8 cellular contexts compared by ENCODE assay signal in the genomic region with DNA sequence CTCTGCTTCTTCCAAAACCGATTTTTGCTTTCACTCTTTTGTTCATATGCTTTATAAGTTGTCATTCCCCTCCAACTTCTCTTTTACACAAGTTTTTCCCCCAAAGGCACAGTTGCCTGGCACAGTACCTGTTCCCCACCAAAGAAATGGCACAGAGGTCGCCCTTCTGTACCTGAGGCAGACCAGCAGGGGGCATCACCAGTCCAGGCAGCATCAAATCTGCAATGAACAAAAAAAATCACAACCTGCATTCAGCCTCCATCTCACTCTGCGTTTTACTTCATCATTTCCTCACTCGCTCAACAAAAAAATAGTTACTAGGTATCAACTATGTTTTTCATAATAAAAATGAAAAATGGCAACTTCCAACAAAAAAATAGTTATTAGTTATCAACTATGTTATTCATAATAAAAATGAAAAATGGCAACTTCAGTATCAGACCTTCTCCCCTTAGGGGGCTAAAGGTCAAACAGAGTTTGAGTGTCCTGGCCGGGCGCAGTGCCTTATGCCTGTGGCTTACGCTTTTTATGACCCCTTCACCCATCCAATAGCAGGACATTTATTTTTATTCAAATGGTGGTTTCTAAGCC. TPM values are rescaled to one million over a fixed set of nuclear protein-coding genes. Genes with fewer than 3 reads are reported as not detected.
A peak's percentile ranks its signal among the peaks of the same experiment; 100 is the strongest.
DNase-seq lines count a peak whose midpoint lies in the region; ATAC-seq, FAIRE-seq and TF ChIP-seq lines count a peak whose summit lies in the region.

No MANE protein-coding gene starts in this region.

- no peak overlapping the region for H3K9ac ChIP-seq in adipocyte (ENCODE audit: low read length)
- no peak overlapping the region for H3K9ac ChIP-seq in HepG2 (ENCODE audit: insufficient read depth, low read depth, low read length)

- no peak overlapping the region for H3K27ac ChIP-seq in CD4-positive, alpha-beta memory T cell (ENCODE audit: low read depth, low read length)
- H3K27ac ChIP-seq in HL-60 (replicated peaks) (no peak overlapping the region), HepG2 (ENCODE audit: extremely low read length, insufficient read depth, low read length) (no peak overlapping the region)

- peaks cover 13% of the 10 kb centered on the region for H3K79me2 ChIP-seq in HepG2 (ENCODE audit: insufficient read depth, low read length)

- in situ Hi-C loops in HepG2 (cut with HindIII; ENCODE audit: extremely low pct_ligation_motif_present, low pct_unique_long_range_greater_than_20kb): no loop called here

- no peak overlapping the region for H3K4me3 ChIP-seq in CD4-positive, alpha-beta memory T cell (ENCODE audit: low read length in 2 of 2)
- H3K4me3 ChIP-seq in HL-60 (replicated peaks; ENCODE audit: insufficient read depth, low read length): no peak overlapping the region
- no peak overlapping the region for H3K4me3 ChIP-seq in adipocyte (ENCODE audit: low read length)
- no peak overlapping the region for H3K4me3 ChIP-seq in HepG2 (replicated peaks in 1 of 3; ENCODE audit: insufficient read depth in 1 of 3, low read depth in 2 of 3, low read length in 3 of 3)

- H3K9me3 ChIP-seq in CD4-positive, alpha-beta memory T cell (ENCODE audit: control insufficient read depth in 1 of 2, low read length in 2 of 2): no peaks in the 10 kb centered on the region
- H3K9me3 ChIP-seq in adipocyte (ENCODE audit: control insufficient read depth, low read length) (no peaks in the 10 kb centered on the region), HepG2 (ENCODE audit: low read length) (no peaks in the 10 kb centered on the region)

- peak; percentile 23 for FAIRE-seq in HepG2 (lab: Jason Lieb, UNC)

- no peak for TF ChIP-seq RAD21 in HepG2 (CRISPR knock-in tag; IDR thresholded peaks at IDR 0.05)

- H2AFZ ChIP-seq in HepG2 (ENCODE audit: low read length): no peak overlapping the region

- CTCF ChIA-PET in CD4-positive, alpha-beta memory T cell (lab: Charles Lee; ENCODE audit: partially characterized antibody): interaction anchor here (0.6 to 3.1 kb wide), 9 partner anchors 8 to 373 kb away, joined by 3 to 16 read pairs (median 4); a partner anchor contains a TSS
- CTCF ChIA-PET in HepG2 (lab: Yijun Ruan, JAX; ENCODE audit: low intra/inter-chr PET ratio, low total read pairs): interaction anchor here (0.9 to 2.7 kb wide), 3 partner anchors 26 to 56 kb away, joined by 3 to 27 read pairs (median 4); no protein-coding TSS in a partner anchor

- TF ChIP-seq EP300 in HepG2 (IDR thresholded peaks at IDR 0.05; ENCODE audit: low read depth in 2 of 2, low read length in 2 of 2): no peak
- TF ChIP-seq EP300 in HepG2 (CRISPR knock-in tag; IDR thresholded peaks at IDR 0.05; ENCODE audit: borderline replicate concordance): no peak

- peak overlapping the region in 2 of 7 donors; percentile 2 to 78 for H3K27ac Mint-ChIP-seq in CD4-positive, alpha-beta memory T cell

- H3K27me3 ChIP-seq in CD4-positive, alpha-beta memory T cell (ENCODE audit: insufficient read depth, low read length): no peaks in the 10 kb centered on the region
- H3K27me3 ChIP-seq in HL-60 (ENCODE audit: insufficient read depth, poor library complexity, severe bottlenecking) (no peaks in the 10 kb centered on the region), adipocyte (replicated peaks; ENCODE audit: control insufficient read depth, insufficient read depth, low read length) (no peaks in the 10 kb centered on the region), HepG2 (ENCODE audit: control insufficient read depth in 1 of 2, insufficient read depth in 2 of 2, low read length in 2 of 2) (no peaks in the 10 kb centered on the region)

- TF ChIP-seq CTCF in HL-60 (IDR thresholded peaks at IDR 0.05; ENCODE audit: insufficient read depth, low read length) (peak; percentile 48), HepG2 (CRISPR knock-in tag; IDR thresholded peaks at IDR 0.05) (peak; percentile 73)

- WGBS in HepG2 (ENCODE audit: low lambda C conversion rate): 86% methylated on average over 7 of the region's 7 CpGs

- H3K4me2 ChIP-seq in HepG2 (ENCODE audit: low read depth, low read length): no peak overlapping the region

- H3K36me3 ChIP-seq in CD4-positive, alpha-beta memory T cell (ENCODE audit: insufficient read depth, low read length): peaks cover 40% of the 10 kb centered on the region
- H3K36me3 ChIP-seq in adipocyte (ENCODE audit: control insufficient read depth, insufficient read depth, low read length, severe bottlenecking): peaks cover 28% of the 10 kb centered on the region
- H3K36me3 ChIP-seq in HepG2 (replicated peaks in 1 of 2; ENCODE audit: control insufficient read depth in 1 of 2, insufficient read depth in 2 of 2, low read length in 2 of 2): peaks cover 7 to 45% of the 10 kb centered on the region in 2 experiments

- H3K4me3 Mint-ChIP-seq in CD4-positive, alpha-beta memory T cell: no peak overlapping the region

- intact Hi-C loops in CD4-positive, alpha-beta memory T cell (cut with micrococcal nuclease): loop anchor here (1.0 kb wide), 1 partner anchor 56 kb away; no protein-coding TSS in a partner anchor
- intact Hi-C loops in HepG2 (cut with micrococcal nuclease; ENCODE audit: unreplicated experiment): loop anchor here (2.0 kb wide), 1 partner anchor 57 kb away; no protein-coding TSS in a partner anchor

- no peaks in the 10 kb centered on the region for H3K9me3 Mint-ChIP-seq in CD4-positive, alpha-beta memory T cell

- POLR2A ChIA-PET in CD4-positive, alpha-beta memory T cell (lab: Charles Lee; ENCODE audit: partially characterized antibody): no interaction called here
- POLR2A ChIA-PET in HepG2 (lab: Yijun Ruan, JAX): no interaction called here

- H3K27me3 Mint-ChIP-seq in CD4-positive, alpha-beta memory T cell: no peaks in the 10 kb centered on the region

- TF ChIP-seq POLR2A in HepG2 (IDR thresholded peaks at IDR 0.05; ENCODE audit: insufficient read depth in 1 of 2, low read depth in 2 of 2, low read length in 2 of 2): no peak

- peaks cover 12 to 34% (median 21%) of the 10 kb centered on the region in 4 donors for H3K4me1 Mint-ChIP-seq in CD4-positive, alpha-beta memory T cell

- no peaks in the 10 kb centered on the region for H4K20me1 ChIP-seq in HepG2 (ENCODE audit: insufficient read depth, low read length)

- ATAC-seq in HepG2: no peak
- no peak for ATAC-seq in HG03469 (IDR thresholded peaks at IDR 0.05; ENCODE audit: unreplicated experiment)
- no peak for ATAC-seq in GM19463 (IDR thresholded peaks at IDR 0.05; ENCODE audit: unreplicated experiment)

- DNase-seq in CD4-positive, alpha-beta memory T cell: peak; percentile 52 to 60 (median 59)
- DNase-seq in HL-60 (ENCODE audit: low read depth in 1 of 2, low spot score in 1 of 2) (peak in 1 of 2 experiments; percentile 46), SKM-1 (lab: John Stamatoyannopoulos, UW; ENCODE audit: unreplicated experiment) (peak; percentile 10), adipocyte (ENCODE audit: low read depth) (peak; percentile 60), HepG2 (ENCODE audit: low spot score) (peak; percentile 30)
- peak; percentile 33 to 60 (median 49) for DNase-seq in stimulated activated naive CD4-positive, alpha-beta T cell (lab: John Stamatoyannopoulos, UW)

- peaks cover 12% of the 10 kb centered on the region for H3K4me1 ChIP-seq in CD4-positive, alpha-beta memory T cell (ENCODE audit: insufficient read depth, low read length)
- H3K4me1 ChIP-seq in adipocyte (ENCODE audit: control insufficient read depth, insufficient read depth, low read length) (peaks cover 14% of the 10 kb centered on the region), HepG2 (ENCODE audit: insufficient read depth, low read length) (peaks cover 10% of the 10 kb centered on the region)

- peaks cover 40 to 67% of the 10 kb centered on the region in 2 donors for H3K36me3 Mint-ChIP-seq in CD4-positive, alpha-beta memory T cell

- BruUV-seq in HepG2 (replicated peaks; lab: Mats Ljungman, UMichigan): no TSS peak

RNA-seq across cellular contexts. Expression of a gene that starts 4.1 kb away (rescaled TPM):
- 10 to 100 TPM; 53.5 to 54.5 TPM for total RNA-seq in CD4-positive, alpha-beta memory T cell
- 10 to 100 TPM; 33.5 to 38.9 TPM for polyA plus RNA-seq in CD4-positive, alpha-beta memory T cell
- total RNA-seq in HepG2 (2016; rRNA removed; fragmentation: Illumina TruSeq; extraction: Trizol): 45.1 and 47.5 TPM in 2 replicates
- 43.1 and 44.2 TPM in 2 replicates for total RNA-seq in HepG2 (2016; cell fraction: cytosol; rRNA removed; fragmentation: Illumina TruSeq; extraction: Trizol; ENCODE audit: low read depth)
- 44.4 and 45.6 TPM in 2 replicates for total RNA-seq in HepG2 (2016; cell fraction: insoluble cytoplasmic fraction; rRNA removed; fragmentation: Illumina TruSeq; extraction: Trizol)
- 66.4 and 71.1 TPM in 2 replicates for total RNA-seq in HepG2 (2016; cell fraction: membrane; rRNA removed; fragmentation: Illumina TruSeq; extraction: Trizol)
- total RNA-seq in HepG2 (2016; cell fraction: nucleus; rRNA removed; fragmentation: Illumina TruSeq; extraction: Trizol): 33.0 and 33.9 TPM in 2 replicates
- 61.1 and 64.9 TPM in 2 replicates for polyA plus RNA-seq in HepG2 (2011; rRNA removed)
- 57.5 and 59.2 TPM in 2 replicates for polyA plus RNA-seq in HepG2 (2011; cell fraction: cytosol; rRNA removed)
- 50.4 and 55.0 TPM in 2 replicates for polyA plus RNA-seq in HepG2 (2011; cell fraction: nucleus; rRNA removed)
- 35.2 and 37.1 TPM in 2 replicates for polyA plus RNA-seq in HepG2 (2012)
- 51.1 and 52.3 TPM in 2 replicates for polyA plus RNA-seq in HepG2 (2016; cell fraction: cytosol; fragmentation: Illumina TruSeq; extraction: Trizol; ENCODE audit: low read depth)
- 56.4 and 58.1 TPM in 2 replicates for polyA plus RNA-seq in HepG2 (2016; cell fraction: insoluble cytoplasmic fraction; fragmentation: Illumina TruSeq; extraction: Trizol; ENCODE audit: low read depth)
- 76.1 and 77.6 TPM in 2 replicates for polyA plus RNA-seq in HepG2 (2016; cell fraction: membrane; fragmentation: Illumina TruSeq; extraction: Trizol; ENCODE audit: low read depth)
- polyA plus RNA-seq in HepG2 (2016; cell fraction: nucleus; fragmentation: Illumina TruSeq; extraction: Trizol; ENCODE audit: insufficient read depth, low read depth): 56.2 and 57.6 TPM in 2 replicates
- polyA minus RNA-seq in HepG2 (2011; rRNA and poly(A)+ RNA removed; ENCODE audit: low replicate concordance): 48.8 and 93.5 TPM in 2 replicates
- 21.5 and 22.3 TPM in 2 replicates for polyA minus RNA-seq in HepG2 (2011; cell fraction: cytosol; rRNA and poly(A)+ RNA removed)
- 31.9 and 36.3 TPM in 2 replicates for polyA minus RNA-seq in HepG2 (2011; cell fraction: nucleus; rRNA and poly(A)+ RNA removed)

RNA-seq across cellular contexts. Expression of a gene that starts 27.1 kb away (rescaled TPM):
- total RNA-seq in CD4-positive, alpha-beta memory T cell: 1 to 10 TPM in 1 of 2 experiments, under 1 TPM in 1; 0.78 to 1.2 TPM
- under 1 TPM in 1 of 2 donors, not detected in 1; 0.22 TPM for polyA plus RNA-seq in CD4-positive, alpha-beta memory T cell
- total RNA-seq in HepG2 (2016; rRNA removed; fragmentation: Illumina TruSeq; extraction: Trizol): 2.8 and 4.1 TPM in 2 replicates
- total RNA-seq in HepG2 (2016; cell fraction: cytosol; rRNA removed; fragmentation: Illumina TruSeq; extraction: Trizol; ENCODE audit: low read depth): 0.44 and 0.81 TPM in 2 replicates
- total RNA-seq in HepG2 (2016; cell fraction: insoluble cytoplasmic fraction; rRNA removed; fragmentation: Illumina TruSeq; extraction: Trizol): 3.1 and 4.0 TPM in 2 replicates
- total RNA-seq in HepG2 (2016; cell fraction: membrane; rRNA removed; fragmentation: Illumina TruSeq; extraction: Trizol): 1.4 and 1.5 TPM in 2 replicates
- total RNA-seq in HepG2 (2016; cell fraction: nucleus; rRNA removed; fragmentation: Illumina TruSeq; extraction: Trizol): 1.7 and 2.7 TPM in 2 replicates
- 0.48 and 0.50 TPM in 2 replicates for polyA plus RNA-seq in HepG2 (2011; rRNA removed)
- 0.31 and 0.43 TPM in 2 replicates for polyA plus RNA-seq in HepG2 (2011; cell fraction: cytosol; rRNA removed)
- 0.29 and 0.58 TPM in 2 replicates for polyA plus RNA-seq in HepG2 (2011; cell fraction: nucleus; rRNA removed)
- polyA plus RNA-seq in HepG2 (2012): 0.40 and 0.43 TPM in 2 replicates
- polyA plus RNA-seq in HepG2 (2016; cell fraction: cytosol; fragmentation: Illumina TruSeq; extraction: Trizol; ENCODE audit: low read depth): 0.10 and 0.25 TPM in 2 replicates
- 1.7 and 2.1 TPM in 2 replicates for polyA plus RNA-seq in HepG2 (2016; cell fraction: insoluble cytoplasmic fraction; fragmentation: Illumina TruSeq; extraction: Trizol; ENCODE audit: low read depth)
- 0.34 and 0.35 TPM in 2 replicates for polyA plus RNA-seq in HepG2 (2016; cell fraction: membrane; fragmentation: Illumina TruSeq; extraction: Trizol; ENCODE audit: low read depth)
- 1.0 and 1.5 TPM in 2 replicates for polyA plus RNA-seq in HepG2 (2016; cell fraction: nucleus; fragmentation: Illumina TruSeq; extraction: Trizol; ENCODE audit: insufficient read depth, low read depth)
- 0.80 and 17.9 TPM in 2 replicates for polyA minus RNA-seq in HepG2 (2011; rRNA and poly(A)+ RNA removed; ENCODE audit: low replicate concordance)
- 0.40 and 1.7 TPM in 2 replicates for polyA minus RNA-seq in HepG2 (2011; cell fraction: cytosol; rRNA and poly(A)+ RNA removed)
- polyA minus RNA-seq in HepG2 (2011; cell fraction: nucleus; rRNA and poly(A)+ RNA removed): 1.2 and 2.0 TPM in 2 replicates
